ENCODE assay signal across 8 cellular contexts in genomic region chr5:133968057-133968993, GRCh38. TPM values are rescaled to one million over a fixed set of nuclear protein-coding genes. Genes with fewer than 3 reads are reported as not detected.
DNase-seq lines count a peak whose midpoint lies in the region; ATAC-seq and TF ChIP-seq lines count a peak whose summit lies in the region.

Gene C5orf15 (minus strand): TSS chr5:133968625. CDS start chr5:133968584, 41 bp downstream.

- no peaks in the 10 kb centered on the region for H3K9me3 Mint-ChIP-seq in Caco-2 (ENCODE audit: unreplicated experiment)
- H3K9me3 Mint-ChIP-seq in activated CD8-positive, alpha-beta memory T cell treated with anti-CD3 and anti-CD28 coated beads, Interleukin-2, amount 10 ng/mL, durations not matched to agents 7 days and 5 days (ENCODE audit: low read depth) = no peaks in the 10 kb centered on the region

- 0 out of 2 replicates have a peak, but pooled peaks cover 2% of the 10 kb centered on the region for H3K9me3 ChIP-seq in Caco-2
- no peaks in the 10 kb centered on the region for H3K9me3 ChIP-seq in NT2/D1 (ENCODE audit: insufficient read depth, low read length)
- no peaks in the 10 kb centered on the region for H3K9me3 ChIP-seq in endocrine pancreas (ENCODE audit: control insufficient read depth, low read length)
- H3K9me3 ChIP-seq in mesenchymal stem cell (ENCODE audit: control insufficient read depth, low read length) = no peaks in the 10 kb centered on the region

- H3K18ac ChIP-seq in mesenchymal stem cell (ENCODE audit: low read depth in 1 of 2, low read length in 2 of 2) = peak within 1 kb of the TSS; percentile 23 to 98

- peak within 1 kb of the TSS; percentile 92 for H4K8ac ChIP-seq in mesenchymal stem cell (ENCODE audit: low read length)

- H3K9ac ChIP-seq in NT2/D1 (ENCODE audit: insufficient read length, low read depth) (peak within 1 kb of the TSS; percentile 93), endocrine pancreas (ENCODE audit: control insufficient read depth, insufficient read depth, low read length) (peak within 1 kb of the TSS; percentile 68), mesenchymal stem cell (ENCODE audit: low read length) (peak within 1 kb of the TSS; percentile 99)

- H2BK120ac ChIP-seq in mesenchymal stem cell (ENCODE audit: low read depth, low read length) = no peak within 1 kb of the TSS

- H2BK5ac ChIP-seq in mesenchymal stem cell (ENCODE audit: low read depth, low read length, poor library complexity, severe bottlenecking) = peak within 1 kb of the TSS; percentile 85

- no peaks in the 10 kb centered on the region for H3K27me3 Mint-ChIP-seq in Caco-2 (ENCODE audit: insufficient read depth, unreplicated experiment)
- H3K27me3 Mint-ChIP-seq in activated CD8-positive, alpha-beta memory T cell treated with anti-CD3 and anti-CD28 coated beads, Interleukin-2, amount 10 ng/mL, durations not matched to agents 7 days and 5 days = no peaks in the 10 kb centered on the region

- peak within 1 kb of the TSS; percentile 87 to 94 for H3K4ac ChIP-seq in mesenchymal stem cell (ENCODE audit: low read depth in 1 of 2, low read length in 2 of 2)

- H3K4me3 Mint-ChIP-seq in Caco-2 (ENCODE audit: unreplicated experiment) = peak within 1 kb of the TSS; percentile 91
- peak within 1 kb of the TSS; percentile 98 for H3K4me3 Mint-ChIP-seq in activated CD8-positive, alpha-beta memory T cell treated with anti-CD3 and anti-CD28 coated beads, Interleukin-2, amount 10 ng/mL, durations not matched to agents 7 days and 5 days

- peak within 1 kb of the TSS; percentile 98 for H3K27ac ChIP-seq in mesenchymal stem cell (ENCODE audit: low read length, poor library complexity, severe bottlenecking)

- peak within 1 kb of the TSS; percentile 48 for H4K91ac ChIP-seq in mesenchymal stem cell (ENCODE audit: low read length)

- peak within 1 kb of the TSS in 1 of 2 experiments; percentile 66 for H3K23ac ChIP-seq in mesenchymal stem cell (ENCODE audit: low read length in 2 of 2)

- CTCF ChIA-PET in Caco-2 (lab: Charles Lee) = interaction anchor here (1.3 kb wide), 1 partner anchor 479 kb away, joined by 4 read pairs; no protein-coding TSS in a partner anchor
- CTCF ChIA-PET in activated CD8-positive, alpha-beta memory T cell treated with anti-CD3 and anti-CD28 coated beads, Interleukin-2, amount 10 ng/mL, durations not matched to agents 7 days and 5 days (lab: Charles Lee) = interaction anchor here (1.4 to 2.2 kb wide), 2 partner anchors 11 to 38 kb away, joined by 3 to 23 read pairs; no protein-coding TSS in a partner anchor

- H2AK5ac ChIP-seq in mesenchymal stem cell (ENCODE audit: low read length, severe bottlenecking) = peak within 1 kb of the TSS; percentile 90

- TF ChIP-seq CTCF in Caco-2 (IDR thresholded peaks at IDR 0.05; ENCODE audit: insufficient read depth in 1 of 2, low read depth in 1 of 2, low read length in 1 of 2, severe bottlenecking in 1 of 2, unreplicated experiment in 1 of 2) = no peak

- DNase-seq in Caco-2 (peak; percentile 93 to 96), HUDEP-2 (lab: John Stamatoyannopoulos, UW; ENCODE audit: unreplicated experiment in 76 of 76) (peak in 75 of 76 experiments; percentile 49 to 97 (median 91)), NT2/D1 (ENCODE audit: low read depth, low spot score) (peak; percentile 90), mesenchymal stem cell (peak; percentile 99)
- peak; percentile 97 for DNase-seq in activated CD8-positive, alpha-beta memory T cell treated with anti-CD3 and anti-CD28 coated beads, Interleukin-2, amount 10 ng/mL, durations not matched to agents 7 days and 5 days
- peak; percentile 84 for DNase-seq in stimulated activated CD8-positive, alpha-beta memory T cell treated with anti-CD3 and anti-CD28 coated beads, Interleukin-12 subunit alpha, Interleukin-12 subunit beta, amount 100 ng/mL, for 4 hours (ENCODE audit: low read depth)

- intact Hi-C loops in Caco-2 (cut with micrococcal nuclease; ENCODE audit: unreplicated experiment) = loop anchor here (2.0 kb wide), 1 partner anchor 36 kb away; the partner anchor contains the start of gene VDAC1

- peaks cover 8% of the 10 kb centered on the region for H3K79me1 ChIP-seq in mesenchymal stem cell (replicated peaks; ENCODE audit: low read length, poor library complexity, severe bottlenecking)

- peaks cover 51% of the 10 kb centered on the region for H3K36me3 Mint-ChIP-seq in Caco-2 (ENCODE audit: insufficient read depth, unreplicated experiment)
- H3K36me3 Mint-ChIP-seq in activated CD8-positive, alpha-beta memory T cell treated with anti-CD3 and anti-CD28 coated beads, Interleukin-2, amount 10 ng/mL, durations not matched to agents 7 days and 5 days = peaks cover 41% of the 10 kb centered on the region

- peak within 1 kb of the TSS; percentile 97 for H3K27ac Mint-ChIP-seq in Caco-2 (ENCODE audit: unreplicated experiment)
- peak within 1 kb of the TSS; percentile 96 for H3K27ac Mint-ChIP-seq in activated CD8-positive, alpha-beta memory T cell treated with anti-CD3 and anti-CD28 coated beads, Interleukin-2, amount 10 ng/mL, durations not matched to agents 7 days and 5 days

- H3K4me3 ChIP-seq in Caco-2 (ENCODE audit: low read depth, low read length) (peak within 1 kb of the TSS; percentile 78), NT2/D1 (ENCODE audit: insufficient read length, low read depth) (peak within 1 kb of the TSS; percentile 80), endocrine pancreas (ENCODE audit: control insufficient read depth, insufficient read depth, low read length) (peak within 1 kb of the TSS; percentile 72), mesenchymal stem cell (ENCODE audit: insufficient read depth in 1 of 2, low read depth in 1 of 2, low read length in 2 of 2) (peak within 1 kb of the TSS; percentile 88 to 98)

- peaks cover 26% of the 10 kb centered on the region for H3K4me1 Mint-ChIP-seq in Caco-2 (ENCODE audit: low read depth, unreplicated experiment)
- H3K4me1 Mint-ChIP-seq in activated CD8-positive, alpha-beta memory T cell treated with anti-CD3 and anti-CD28 coated beads, Interleukin-2, amount 10 ng/mL, durations not matched to agents 7 days and 5 days = peaks cover 45% of the 10 kb centered on the region

- H2BK12ac ChIP-seq in mesenchymal stem cell (ENCODE audit: low read length in 2 of 2) = peak within 1 kb of the TSS; percentile 25 to 63

- peaks cover 17% of the 10 kb centered on the region for H3K4me1 ChIP-seq in Caco-2
- no peaks in the 10 kb centered on the region for H3K4me1 ChIP-seq in NT2/D1 (ENCODE audit: insufficient read depth, insufficient read length)
- peaks cover 18% of the 10 kb centered on the region for H3K4me1 ChIP-seq in endocrine pancreas (ENCODE audit: control insufficient read depth, insufficient read depth, low read length)
- H3K4me1 ChIP-seq in mesenchymal stem cell (ENCODE audit: control insufficient read depth, insufficient read depth, low read depth, low read length) = peaks cover 11% of the 10 kb centered on the region

- H3K27me3 ChIP-seq in Caco-2 (replicated peaks; ENCODE audit: control insufficient read depth, insufficient read depth, low read length) = no peaks in the 10 kb centered on the region
- no peaks in the 10 kb centered on the region for H3K27me3 ChIP-seq in NT2/D1 (ENCODE audit: insufficient read depth, insufficient read length)
- no peaks in the 10 kb centered on the region for H3K27me3 ChIP-seq in endocrine pancreas (ENCODE audit: control insufficient read depth, insufficient read depth, low read length)
- no peaks in the 10 kb centered on the region for H3K27me3 ChIP-seq in mesenchymal stem cell (ENCODE audit: control insufficient read depth in 1 of 2, insufficient read depth in 1 of 2, low read length in 2 of 2)

- peak within 1 kb of the TSS; percentile 87 for H3K4me2 ChIP-seq in mesenchymal stem cell (ENCODE audit: low read length, poor library complexity, severe bottlenecking)

- H3K36me3 ChIP-seq in Caco-2 (ENCODE audit: control insufficient read depth, insufficient read depth, low read length) (peaks cover 3% of the 10 kb centered on the region; the same call in 1 of the 2 replicates), NT2/D1 (ENCODE audit: insufficient read depth, insufficient read length, low read length) (peaks cover 14% of the 10 kb centered on the region), endocrine pancreas (ENCODE audit: control insufficient read depth, insufficient read depth, low read length) (no peaks in the 10 kb centered on the region), mesenchymal stem cell (ENCODE audit: control insufficient read depth in 1 of 2, insufficient read depth in 2 of 2, low read depth in 1 of 2, low read length in 2 of 2) (peaks cover 9 to 30% of the 10 kb centered on the region in 2 experiments)

- peak within 1 kb of the TSS; percentile 2 to 97 for H3K14ac ChIP-seq in mesenchymal stem cell (ENCODE audit: low read length in 2 of 2)

- BruUV-seq in Caco-2 (replicated peaks; lab: Mats Ljungman, UMichigan) = no TSS peak

- ATAC-seq in GM21381 (IDR thresholded peaks at IDR 0.05; ENCODE audit: unreplicated experiment) = peak; percentile 97
- peak; percentile 98 for ATAC-seq in activated CD8-positive, alpha-beta memory T cell treated with anti-CD3 and anti-CD28 coated beads, Interleukin-2, amount 10 ng/mL, durations not matched to agents 7 days and 5 days

- POLR2A ChIA-PET in Caco-2 (lab: Charles Lee) = interaction anchor here (1.2 kb wide), 1 partner anchor 30 kb away, joined by 5 read pairs; no protein-coding TSS in a partner anchor

- H2BK15ac ChIP-seq in mesenchymal stem cell (ENCODE audit: low read depth, poor library complexity, severe bottlenecking) = peak within 1 kb of the TSS; percentile 6

- WGBS in mesenchymal stem cell = 1% methylated on average over 51 of the region's 54 CpGs

- H2AFZ ChIP-seq in mesenchymal stem cell (ENCODE audit: low read depth, low read length) = peak within 1 kb of the TSS; percentile 96

RNA-seq across cellular contexts. Expression of gene C5orf15, which starts in this region (rescaled TPM):
- total RNA-seq in Caco-2 (2022) = 35.6 and 41.4 TPM in 2 replicates
- 10 to 100 TPM; 20.9 to 25.7 TPM for total RNA-seq in activated CD8-positive, alpha-beta memory T cell treated with anti-CD3 and anti-CD28 coated beads, Interleukin-2, amount 10 ng/mL, durations not matched to agents 7 days and 5 days
- polyA plus RNA-seq in mesenchymal stem cell (2013, experiment 1 of 2) = 132 TPM
- polyA plus RNA-seq in mesenchymal stem cell (2013, experiment 2 of 2) = 138 TPM

Comparison
In these comparisons a context has a peak if more than half of its experiments do, and no peak if none do; other contexts are left out.
1. Peak in every context shown above with its lines: DNase-seq, ATAC-seq, H3K4me3 ChIP-seq and H3K27ac ChIP-seq.